Comparison of ENCODE assay signal across 11 cellular contexts in the genomic region with DNA sequence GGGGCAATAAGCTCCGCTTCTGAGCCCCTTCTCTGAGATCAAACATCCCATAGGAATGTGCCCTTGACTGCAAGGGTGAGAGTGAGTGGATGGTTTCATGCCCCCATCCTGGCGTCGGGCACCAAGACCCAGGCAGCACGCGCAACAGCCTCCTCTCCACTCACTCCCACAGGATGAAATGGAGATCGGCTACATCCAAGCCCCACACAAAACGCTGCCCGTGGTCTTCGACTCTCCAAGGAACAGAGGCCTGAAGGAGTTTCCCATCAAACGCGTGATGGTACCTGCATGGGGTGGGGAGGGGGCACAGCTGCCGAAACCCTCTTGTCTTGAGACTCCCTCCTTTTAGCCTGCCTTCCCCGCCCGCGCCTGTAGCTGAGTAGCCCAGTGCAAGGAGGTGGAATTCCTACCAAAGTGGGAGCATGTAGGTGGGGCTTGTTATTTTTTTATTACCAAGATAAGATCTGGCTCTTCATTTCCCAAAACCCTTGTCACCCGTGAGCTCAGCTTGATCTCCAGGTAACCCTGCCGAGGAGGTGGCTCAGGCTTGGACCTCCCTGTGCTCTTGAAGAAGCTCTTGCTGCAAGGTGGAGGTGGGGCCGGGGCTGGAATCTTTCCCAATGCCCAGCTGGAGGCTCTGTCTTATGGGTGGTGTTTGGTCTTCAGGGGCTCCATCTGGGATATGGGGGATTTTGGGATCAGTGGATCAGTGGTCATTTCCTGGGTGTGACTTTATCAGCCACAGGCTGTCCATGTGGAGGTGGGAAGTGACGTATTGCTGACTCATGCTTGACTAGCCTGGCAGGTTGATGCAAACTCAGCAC. TPM values are rescaled to one million over a fixed set of nuclear protein-coding genes. Genes with fewer than 3 reads are reported as not detected.
DNase-seq lines count a peak whose midpoint lies in the region; ATAC-seq and TF ChIP-seq lines count a peak whose summit lies in the region.
"Had no signal": no experiment of that assay in that cellular context is flagged by ENCODE, and none has a peak within 500 bp of the region (broad histone marks: within the 10 kb centered on the region; RNA-seq: fewer than 3 reads in every experiment).

No MANE protein-coding gene starts in this region.

- no peaks in the 10 kb centered on the region for H3K4me1 ChIP-seq in mucosa of descending colon (ENCODE audit: low read depth)

- TF ChIP-seq CTCF in mucosa of descending colon (IDR thresholded peaks at IDR 0.05): no peak

- intact Hi-C loops in mucosa of descending colon (cut with DNase I, micrococcal nuclease): no loop called here
- intact Hi-C loops in cardiac septum (cut with DNase I): no loop called here

- DNase-seq in D341Med (ENCODE audit: low spot score) (peak; percentile 10), LoVo (ENCODE audit: low spot score) (peak; percentile 85), dermis blood vessel endothelial cell (peak; percentile 17), mucosa of descending colon (peak in 1 of 3 donors; percentile 13), cardiac septum (ENCODE audit: low spot score) (no peak)
- no peak for DNase-seq in stimulated activated naive CD8-positive, alpha-beta T cell treated with anti-CD3 and anti-CD28 coated beads, Interleukin-15, Interleukin-2, amounts not matched to agents 100 U/mL and 50 U/mL, for 24 hours
- no peak for DNase-seq in activated T-cell treated with anti-CD3 and anti-CD28 coated beads, Interleukin-2, amount 50 U/mL, for 24 hours
- DNase-seq: NCI-H187; NK-92 treated with Interleukin-12 subunit alpha and Interleukin-12 subunit beta, amount 100 ng/mL, for 24 hours had no signal

- no peak overlapping the region for H3K4me3 Mint-ChIP-seq in stimulated activated memory B cell treated with anti-CD40 and anti-IgM and Interleukin-4, amounts not matched to agents 10 μg/mL and 1 μg/mL and 100 μg/mL, for 72 hours
- H3K4me3 Mint-ChIP-seq in activated T-cell treated with anti-CD3 and anti-CD28 coated beads, Interleukin-2, amount 50 U/mL, for 24 hours: no peak overlapping the region

- H3K9me3 ChIP-seq in mucosa of descending colon: no peaks in the 10 kb centered on the region

- peaks cover 7% of the 10 kb centered on the region for H3K9me3 Mint-ChIP-seq in stimulated activated memory B cell treated with anti-CD40 and anti-IgM and Interleukin-4, amounts not matched to agents 10 μg/mL and 1 μg/mL and 100 μg/mL, for 72 hours
- no peaks in the 10 kb centered on the region for H3K9me3 Mint-ChIP-seq in activated T-cell treated with anti-CD3 and anti-CD28 coated beads, Interleukin-2, amount 50 U/mL, for 24 hours

- peaks cover 5% of the 10 kb centered on the region for H3K4me1 Mint-ChIP-seq in stimulated activated memory B cell treated with anti-CD40 and anti-IgM and Interleukin-4, amounts not matched to agents 10 μg/mL and 1 μg/mL and 100 μg/mL, for 72 hours
- peaks cover 6% of the 10 kb centered on the region for H3K4me1 Mint-ChIP-seq in activated T-cell treated with anti-CD3 and anti-CD28 coated beads, Interleukin-2, amount 50 U/mL, for 24 hours (ENCODE audit: low read depth)

- no peak overlapping the region for H3K27ac Mint-ChIP-seq in stimulated activated memory B cell treated with anti-CD40 and anti-IgM and Interleukin-4, amounts not matched to agents 10 μg/mL and 1 μg/mL and 100 μg/mL, for 72 hours
- no peak overlapping the region for H3K27ac Mint-ChIP-seq in activated T-cell treated with anti-CD3 and anti-CD28 coated beads, Interleukin-2, amount 50 U/mL, for 24 hours

- peaks cover 69% of the 10 kb centered on the region for H3K27me3 Mint-ChIP-seq in stimulated activated memory B cell treated with anti-CD40 and anti-IgM and Interleukin-4, amounts not matched to agents 10 μg/mL and 1 μg/mL and 100 μg/mL, for 72 hours
- H3K27me3 Mint-ChIP-seq in activated T-cell treated with anti-CD3 and anti-CD28 coated beads, Interleukin-2, amount 50 U/mL, for 24 hours: peaks cover 6% of the 10 kb centered on the region

- no peak overlapping the region for H3K4me3 ChIP-seq in mucosa of descending colon

- peak; percentile 56 for ATAC-seq in mucosa of descending colon
- ATAC-seq in stimulated activated memory B cell treated with anti-CD40 and anti-IgM and Interleukin-4, amounts not matched to agents 10 μg/mL and 1 μg/mL and 100 μg/mL, for 72 hours: no peak
- ATAC-seq in stimulated activated naive CD8-positive, alpha-beta T cell treated with anti-CD3 and anti-CD28 coated beads, Interleukin-15, Interleukin-2, amounts not matched to agents 100 U/mL and 50 U/mL, for 24 hours: no peak

- H3K36me3 ChIP-seq in mucosa of descending colon (ENCODE audit: low read depth): no peaks in the 10 kb centered on the region

- no peaks in the 10 kb centered on the region for H3K36me3 Mint-ChIP-seq in stimulated activated memory B cell treated with anti-CD40 and anti-IgM and Interleukin-4, amounts not matched to agents 10 μg/mL and 1 μg/mL and 100 μg/mL, for 72 hours
- H3K36me3 Mint-ChIP-seq in activated T-cell treated with anti-CD3 and anti-CD28 coated beads, Interleukin-2, amount 50 U/mL, for 24 hours (ENCODE audit: low read depth): no peaks in the 10 kb centered on the region

RNA-seq across cellular contexts. Expression of a gene that starts 24.0 kb away (rescaled TPM):
- total RNA-seq in dermis blood vessel endothelial cell: not detected in 2 replicates
- not detected for total RNA-seq in mucosa of descending colon
- not detected for total RNA-seq in cardiac septum
- total RNA-seq: liver had no signal

RNA-seq across cellular contexts. Expression of a gene that starts 40.0 kb away (rescaled TPM):
- not detected in 2 replicates for total RNA-seq in dermis blood vessel endothelial cell
- total RNA-seq in mucosa of descending colon: under 1 TPM in 1 of 3 donors, not detected in 2; 0.22 TPM
- 2.7 TPM for total RNA-seq in cardiac septum

Comparison
In these comparisons a context has a peak if more than half of its experiments do, and no peak if none do; other contexts are left out.
1. DNase-seq: peak in D341Med (single experiment), LoVo (single experiment) and dermis blood vessel endothelial cell (single experiment); none in cardiac septum (single experiment), stimulated activated naive CD8-positive, alpha-beta T cell treated with anti-CD3 and anti-CD28 coated beads, Interleukin-15, Interleukin-2, amounts not matched to agents 100 U/mL and 50 U/mL, for 24 hours (single experiment) and activated T-cell treated with anti-CD3 and anti-CD28 coated beads, Interleukin-2, amount 50 U/mL, for 24 hours (single experiment).